ENCODE assay signal across 1 cellular context in genomic region chr10:119642556-119643111, GRCh38.
TF ChIP-seq lines count a peak whose summit lies in the region.

No MANE protein-coding gene starts in this region.

TF ChIP-seq in HepG2, 621 proteins besides CTCF, POLR2A, EP300 and RAD21:
- TF ChIP-seq ATF7 (IDR thresholded peaks at IDR 0.05) (peak; percentile 45), ATF7 (CRISPR knock-in tag; IDR thresholded peaks at IDR 0.05) (no peak), ARID2 (CRISPR knock-in tag; IDR thresholded peaks at IDR 0.05; ENCODE audit: borderline replicate concordance) (no peak)
TF ChIP-seq in HepG2: peak in this region for 1.
